In genomic region chrX:85977218-85977617, GRCh38 we compare ENCODE assay signal across 15 cellular contexts.
DNase-seq lines count a peak whose midpoint lies in the region; ATAC-seq and FAIRE-seq lines count a peak whose summit lies in the region.
"Had no signal": no experiment of that assay in that cellular context is flagged by ENCODE, and none has a peak within 500 bp of the region (broad histone marks: within the 10 kb centered on the region; RNA-seq: fewer than 3 reads in every experiment).

No MANE protein-coding gene starts in this region.

- H2BK5ac ChIP-seq in neuronal stem cell (ENCODE audit: low read length) = no peak overlapping the region

- H3K18ac ChIP-seq in neuronal stem cell (ENCODE audit: low read length) = no peak overlapping the region

- H3K27ac ChIP-seq in neuronal stem cell (replicated peaks; ENCODE audit: low read length) = no peak overlapping the region

- no peak overlapping the region for H3K9ac ChIP-seq in neuronal stem cell (ENCODE audit: low read depth, low read length, poor library complexity)

- no peak overlapping the region for H3K4me3 Mint-ChIP-seq in stimulated activated effector memory CD8-positive, alpha-beta T cell treated with anti-CD3 and anti-CD28 coated beads, Interleukin-12 subunit alpha, Interleukin-12 subunit beta, amount 100 ng/mL, for 72 hours
- H3K4me3 Mint-ChIP-seq: stimulated activated naive CD8-positive, alpha-beta T cell treated with anti-CD3 and anti-CD28 coated beads, Interleukin-15, Interleukin-2, amounts not matched to agents 100 ng/mL and 50 ng/mL, for 24 hours had no signal

- ATAC-seq in HG02588 (IDR thresholded peaks at IDR 0.05; ENCODE audit: unreplicated experiment) (peak; percentile 89), HG03354 (IDR thresholded peaks at IDR 0.05; ENCODE audit: poor library complexity, severe bottlenecking, unreplicated experiment) (peak; percentile 83), HG02642 (IDR thresholded peaks at IDR 0.05; ENCODE audit: poor library complexity, unreplicated experiment) (no peak)
- ATAC-seq in stimulated activated effector memory CD8-positive, alpha-beta T cell treated with anti-CD3 and anti-CD28 coated beads, Interleukin-12 subunit alpha, Interleukin-12 subunit beta, amount 100 ng/mL, for 72 hours = no peak

- H3K27ac Mint-ChIP-seq in stimulated activated effector memory CD8-positive, alpha-beta T cell treated with anti-CD3 and anti-CD28 coated beads, Interleukin-12 subunit alpha, Interleukin-12 subunit beta, amount 100 ng/mL, for 72 hours = no peak overlapping the region
- H3K27ac Mint-ChIP-seq: activated T-helper 2 cell treated with anti-CD3 and anti-CD28 coated beads, Interferon-gamma antibody, Interleukin-2, Interleukin-4, amounts not matched to agents 10 μg/mL and 5 μg/mL and 100 μg/mL, durations not matched to agents 14 hours and 24 hours and 36 hours; stimulated activated naive CD8-positive, alpha-beta T cell treated with anti-CD3 and anti-CD28 coated beads, Interleukin-15, Interleukin-2, amounts not matched to agents 100 ng/mL and 50 ng/mL, for 24 hours had no signal

- H3K9me3 Mint-ChIP-seq in stimulated activated effector memory CD8-positive, alpha-beta T cell treated with anti-CD3 and anti-CD28 coated beads, Interleukin-12 subunit alpha, Interleukin-12 subunit beta, amount 100 ng/mL, for 72 hours = peaks cover 3% of the 10 kb centered on the region
- H3K9me3 Mint-ChIP-seq: activated T-helper 2 cell treated with anti-CD3 and anti-CD28 coated beads, Interferon-gamma antibody, Interleukin-2, Interleukin-4, amounts not matched to agents 10 μg/mL and 5 μg/mL and 100 μg/mL, durations not matched to agents 14 hours and 24 hours and 36 hours; stimulated activated naive CD8-positive, alpha-beta T cell treated with anti-CD3 and anti-CD28 coated beads, Interleukin-15, Interleukin-2, amounts not matched to agents 100 ng/mL and 50 ng/mL, for 24 hours had no signal

- H3K14ac ChIP-seq in neuronal stem cell (ENCODE audit: low read length) = no peak overlapping the region

- H2BK15ac ChIP-seq in neuronal stem cell (ENCODE audit: low read length) = no peak overlapping the region

- H3K4me1 ChIP-seq in neuronal stem cell (ENCODE audit: control insufficient read depth in 2 of 2, insufficient read depth in 1 of 2, low read depth in 1 of 2, low read length in 2 of 2) = no peaks in the 10 kb centered on the region

- H3K36me3 ChIP-seq in neuronal stem cell (replicated peaks in 1 of 2; ENCODE audit: control insufficient read depth in 2 of 2, insufficient read depth in 2 of 2, low read length in 2 of 2) = peaks cover 0 to 38% of the 10 kb centered on the region in 2 donors

- DNase-seq in GM19239 (ENCODE audit: insufficient read length, low spot score) (peak; percentile 1), neuronal stem cell (ENCODE audit: low spot score) (no peak), DMS114 treated with DMSO at 0.1 percent for 48 hours (lab: John Stamatoyannopoulos, UW; ENCODE audit: unreplicated experiment) (no peak)
- no peak for DNase-seq in stimulated activated effector memory CD8-positive, alpha-beta T cell treated with anti-CD3 and anti-CD28 coated beads, Interleukin-12 subunit alpha, Interleukin-12 subunit beta, amount 100 ng/mL, for 72 hours (ENCODE audit: low spot score in 2 of 2)
- DNase-seq: activated CD4-positive, CD25-positive, alpha-beta regulatory T cell; mesenchymal stem cell; NCI-H446; stimulated activated CD4-positive, alpha-beta T cell treated with anti-CD3 and anti-CD28 coated beads, Interleukin-1b, Interleukin-23, amount 100 ng/mL, for 48 hours had no signal

- H3K4me3 ChIP-seq in neuronal stem cell (ENCODE audit: low read length in 2 of 2) = no peak overlapping the region

- H2AK5ac ChIP-seq in neuronal stem cell (ENCODE audit: low read depth, low read length) = no peak overlapping the region

- H3K4ac ChIP-seq in neuronal stem cell (ENCODE audit: low read length) = no peak overlapping the region

- H3K4me2 ChIP-seq in neuronal stem cell (ENCODE audit: insufficient read depth, low read length, poor library complexity, severe bottlenecking) = no peak overlapping the region

- no peak overlapping the region for H4K8ac ChIP-seq in neuronal stem cell (ENCODE audit: low read depth, low read length)

- H2BK12ac ChIP-seq in neuronal stem cell (ENCODE audit: low read length) = no peak overlapping the region

- H4K91ac ChIP-seq in neuronal stem cell (ENCODE audit: low read depth, low read length, poor library complexity) = no peak overlapping the region

- H3K36me3 Mint-ChIP-seq in stimulated activated effector memory CD8-positive, alpha-beta T cell treated with anti-CD3 and anti-CD28 coated beads, Interleukin-12 subunit alpha, Interleukin-12 subunit beta, amount 100 ng/mL, for 72 hours = peaks cover 34% of the 10 kb centered on the region

- no peak overlapping the region for H2BK120ac ChIP-seq in neuronal stem cell (ENCODE audit: low read depth, low read length)

- no peaks in the 10 kb centered on the region for H3K27me3 ChIP-seq in neuronal stem cell (ENCODE audit: control insufficient read depth in 3 of 3, insufficient read depth in 3 of 3, low read depth in 1 of 3, low read length in 3 of 3)

- peak; percentile 84 for FAIRE-seq in GM19239 (lab: Jason Lieb, UNC)
- FAIRE-seq: bronchial epithelial cell, endothelial cell of umbilical vein had no signal

- no peak overlapping the region for H2AFZ ChIP-seq in neuronal stem cell (ENCODE audit: low read length)

- H3K4me1 Mint-ChIP-seq in stimulated activated effector memory CD8-positive, alpha-beta T cell treated with anti-CD3 and anti-CD28 coated beads, Interleukin-12 subunit alpha, Interleukin-12 subunit beta, amount 100 ng/mL, for 72 hours = no peaks in the 10 kb centered on the region

- no CpG with 5 or more reads among the region's 3 CpGs for WGBS in neuronal stem cell (ENCODE audit: extremely low coverage in 2 of 2, insufficient read length in 2 of 2, insufficient replicate concordance in 1 of 2), 2 donors

- no peaks in the 10 kb centered on the region for H3K79me1 ChIP-seq in neuronal stem cell (ENCODE audit: low read depth, low read length)

- no peak overlapping the region for H3K23ac ChIP-seq in neuronal stem cell (ENCODE audit: low read depth, low read length, poor library complexity)

- H3K9me3 ChIP-seq in neuronal stem cell (replicated peaks in 1 of 2; ENCODE audit: control insufficient read depth in 2 of 2, insufficient read depth in 1 of 2, low read depth in 1 of 2, low read length in 2 of 2) = no peaks in the 10 kb centered on the region

Comparison
In these comparisons a context has a peak if more than half of its experiments do, and no peak if none do; other contexts are left out.
1. ATAC-seq: peak in HG02588 (single experiment) and HG03354 (single experiment); none in HG02642 (single experiment) and stimulated activated effector memory CD8-positive, alpha-beta T cell treated with anti-CD3 and anti-CD28 coated beads, Interleukin-12 subunit alpha, Interleukin-12 subunit beta, amount 100 ng/mL, for 72 hours (single experiment).